In the genomic region with DNA sequence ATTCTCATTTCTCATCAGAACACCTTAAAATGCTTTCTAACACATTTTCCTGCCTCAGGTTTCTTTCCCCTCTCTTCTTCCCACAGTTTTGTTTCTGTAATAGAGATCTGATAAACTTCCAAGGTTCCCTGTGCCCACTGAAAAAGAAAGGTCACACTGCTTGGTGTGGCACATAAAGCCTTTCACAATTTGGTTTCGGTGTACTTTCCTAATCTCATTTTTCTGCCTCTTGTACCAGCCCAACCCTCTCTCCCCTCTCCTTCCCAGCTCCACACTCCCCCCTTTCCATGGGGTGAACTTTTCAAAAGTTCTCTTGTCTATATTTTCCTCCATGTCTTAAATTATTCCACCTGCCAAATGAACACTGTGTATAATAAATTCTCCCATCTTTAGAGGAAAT, we compare ENCODE assay signal across 17 cellular contexts. TPM values are rescaled to one million over a fixed set of nuclear protein-coding genes. Genes with fewer than 3 reads are reported as not detected.
A peak's percentile ranks its signal among the peaks of the same experiment; 100 is the strongest.
DNase-seq lines count a peak whose midpoint lies in the region; ATAC-seq and TF ChIP-seq lines count a peak whose summit lies in the region.
"Had no signal": no experiment of that assay in that cellular context is flagged by ENCODE, and none has a peak within 500 bp of the region (broad histone marks: within the 10 kb centered on the region; RNA-seq: fewer than 3 reads in every experiment).

No MANE protein-coding gene starts in this region.

- H3K27me3 ChIP-seq in mucosa of stomach (ENCODE audit: control insufficient read depth, insufficient read depth, low read length): no peaks in the 10 kb centered on the region
- H3K27me3 ChIP-seq in upper lobe of right lung: no peaks in the 10 kb centered on the region
- H3K27me3 ChIP-seq: BLaER1 treated with 17β-estradiol and CSF1 and Interleukin-3, amounts not matched to agents 10 nM and 100 nM had no signal

- no peak overlapping the region for H3K4me3 ChIP-seq in mucosa of stomach (ENCODE audit: low read length)
- H3K4me3 ChIP-seq in upper lobe of right lung: no peak overlapping the region
- H3K4me3 ChIP-seq: BLaER1 treated with 17β-estradiol and CSF1 and Interleukin-3, amounts not matched to agents 10 nM and 100 nM; HAP-1 had no signal

- no peaks in the 10 kb centered on the region for H3K27me3 Mint-ChIP-seq in activated naive CD8-positive, alpha-beta T cell
- H3K27me3 Mint-ChIP-seq in activated naive CD8-positive, alpha-beta T cell treated with anti-CD3 and anti-CD28 coated beads for 36 hours: no peaks in the 10 kb centered on the region
- no peaks in the 10 kb centered on the region for H3K27me3 Mint-ChIP-seq in activated T-helper 2 cell treated with anti-CD3 and anti-CD28 coated beads, Interferon-gamma antibody, Interleukin-2, Interleukin-4, amounts not matched to agents 10 μg/mL and 5 μg/mL and 100 μg/mL, durations not matched to agents 14 hours and 24 hours and 36 hours (ENCODE audit: low read depth)
- no peaks in the 10 kb centered on the region for H3K27me3 Mint-ChIP-seq in endothelial cell (ENCODE audit: unreplicated experiment)

- DNase-seq in activated naive CD8-positive, alpha-beta T cell treated with anti-CD3 and anti-CD28 coated beads for 36 hours: no peak
- DNase-seq in activated T-helper 2 cell treated with anti-CD3 and anti-CD28 coated beads, Interferon-gamma antibody, Interleukin-2, Interleukin-4, amounts not matched to agents 10 μg/mL and 5 μg/mL and 100 μg/mL, durations not matched to agents 14 hours and 24 hours and 36 hours (ENCODE audit: low spot score): no peak
- DNase-seq in upper lobe of right lung (no peak), islet precursor cell (no peak), activated T-cell treated with anti-CD3 and anti-CD28 coated beads for 4 hours (no peak), endothelial cell (ENCODE audit: low spot score) (no peak)
- DNase-seq: 8988T, DMS 273 treated with DMSO at 0.1 percent for 48 hours, EL, Kasumi-1, NCI-H1417, NCI-H1930, NCI-H510A had no signal

- peak; percentile 53 for ATAC-seq in upper lobe of right lung

- no peaks in the 10 kb centered on the region for H3K9me3 Mint-ChIP-seq in activated naive CD8-positive, alpha-beta T cell (ENCODE audit: low read depth)
- H3K9me3 Mint-ChIP-seq in activated naive CD8-positive, alpha-beta T cell treated with anti-CD3 and anti-CD28 coated beads for 36 hours: no peaks in the 10 kb centered on the region
- H3K9me3 Mint-ChIP-seq in activated T-helper 2 cell treated with anti-CD3 and anti-CD28 coated beads, Interferon-gamma antibody, Interleukin-2, Interleukin-4, amounts not matched to agents 10 μg/mL and 5 μg/mL and 100 μg/mL, durations not matched to agents 14 hours and 24 hours and 36 hours: no peaks in the 10 kb centered on the region
- H3K9me3 Mint-ChIP-seq in endothelial cell (ENCODE audit: unreplicated experiment): no peaks in the 10 kb centered on the region

- H3K9me3 ChIP-seq in mucosa of stomach (ENCODE audit: control insufficient read depth, low read length) (no peaks in the 10 kb centered on the region), upper lobe of right lung (no peaks in the 10 kb centered on the region)
- H3K9me3 ChIP-seq: HAP-1 had no signal

- no peak overlapping the region for H3K4me3 Mint-ChIP-seq in activated naive CD8-positive, alpha-beta T cell
- H3K4me3 Mint-ChIP-seq in activated naive CD8-positive, alpha-beta T cell treated with anti-CD3 and anti-CD28 coated beads for 36 hours: no peak overlapping the region
- H3K4me3 Mint-ChIP-seq in activated T-helper 2 cell treated with anti-CD3 and anti-CD28 coated beads, Interferon-gamma antibody, Interleukin-2, Interleukin-4, amounts not matched to agents 10 μg/mL and 5 μg/mL and 100 μg/mL, durations not matched to agents 14 hours and 24 hours and 36 hours (ENCODE audit: low read depth): no peak overlapping the region
- no peak overlapping the region for H3K4me3 Mint-ChIP-seq in endothelial cell (ENCODE audit: unreplicated experiment)

- no peaks in the 10 kb centered on the region for H3K36me3 ChIP-seq in mucosa of stomach (ENCODE audit: control insufficient read depth, insufficient read depth, low read length)
- no peaks in the 10 kb centered on the region for H3K36me3 ChIP-seq in upper lobe of right lung
- H3K36me3 ChIP-seq: HAP-1 had no signal

- peak overlapping the region; percentile 44 for H3K9ac ChIP-seq in mucosa of stomach (ENCODE audit: low read length)
- H3K9ac ChIP-seq: BLaER1 treated with 17β-estradiol and CSF1 and Interleukin-3, amounts not matched to agents 10 nM and 100 nM had no signal

- intact Hi-C loops in activated T-helper 2 cell treated with anti-CD3 and anti-CD28 coated beads, Interferon-gamma antibody, Interleukin-2, Interleukin-4, amounts not matched to agents 10 μg/mL and 5 μg/mL and 100 μg/mL, durations not matched to agents 14 hours and 24 hours and 36 hours (cut with micrococcal nuclease): no loop called here
- intact Hi-C loops in upper lobe of right lung (cut with DNase I): no loop called here

- peaks cover 64% of the 10 kb centered on the region for H3K4me1 ChIP-seq in mucosa of stomach (ENCODE audit: control insufficient read depth, insufficient read depth, low read length)
- peaks cover 24% of the 10 kb centered on the region for H3K4me1 ChIP-seq in upper lobe of right lung

- no peak for TF ChIP-seq CTCF in upper lobe of right lung (IDR thresholded peaks at IDR 0.05)
- no peak for TF ChIP-seq CTCF in endothelial cell (IDR thresholded peaks at IDR 0.05; ENCODE audit: unreplicated experiment)

- no peak overlapping the region for H3K27ac ChIP-seq in upper lobe of right lung
- H3K27ac ChIP-seq: BLaER1 treated with 17β-estradiol and CSF1 and Interleukin-3, amounts not matched to agents 10 nM and 100 nM had no signal

- peaks cover 37% of the 10 kb centered on the region for H3K4me1 Mint-ChIP-seq in activated naive CD8-positive, alpha-beta T cell (ENCODE audit: low read depth)
- peaks cover 28% of the 10 kb centered on the region for H3K4me1 Mint-ChIP-seq in activated naive CD8-positive, alpha-beta T cell treated with anti-CD3 and anti-CD28 coated beads for 36 hours
- H3K4me1 Mint-ChIP-seq in activated T-helper 2 cell treated with anti-CD3 and anti-CD28 coated beads, Interferon-gamma antibody, Interleukin-2, Interleukin-4, amounts not matched to agents 10 μg/mL and 5 μg/mL and 100 μg/mL, durations not matched to agents 14 hours and 24 hours and 36 hours (ENCODE audit: low read depth): peaks cover 35% of the 10 kb centered on the region
- H3K4me1 Mint-ChIP-seq in endothelial cell (ENCODE audit: unreplicated experiment): peaks cover 2% of the 10 kb centered on the region

- H3K27ac Mint-ChIP-seq in activated naive CD8-positive, alpha-beta T cell: peak overlapping the region; percentile 35
- no peak overlapping the region for H3K27ac Mint-ChIP-seq in activated naive CD8-positive, alpha-beta T cell treated with anti-CD3 and anti-CD28 coated beads for 36 hours
- peak overlapping the region; percentile 3 for H3K27ac Mint-ChIP-seq in activated T-helper 2 cell treated with anti-CD3 and anti-CD28 coated beads, Interferon-gamma antibody, Interleukin-2, Interleukin-4, amounts not matched to agents 10 μg/mL and 5 μg/mL and 100 μg/mL, durations not matched to agents 14 hours and 24 hours and 36 hours
- no peak overlapping the region for H3K27ac Mint-ChIP-seq in endothelial cell (ENCODE audit: unreplicated experiment)

- H3K36me3 Mint-ChIP-seq in activated naive CD8-positive, alpha-beta T cell: peaks cover 2% of the 10 kb centered on the region
- H3K36me3 Mint-ChIP-seq in activated naive CD8-positive, alpha-beta T cell treated with anti-CD3 and anti-CD28 coated beads for 36 hours: peaks cover 1% of the 10 kb centered on the region
- peaks cover 18% of the 10 kb centered on the region for H3K36me3 Mint-ChIP-seq in activated T-helper 2 cell treated with anti-CD3 and anti-CD28 coated beads, Interferon-gamma antibody, Interleukin-2, Interleukin-4, amounts not matched to agents 10 μg/mL and 5 μg/mL and 100 μg/mL, durations not matched to agents 14 hours and 24 hours and 36 hours (ENCODE audit: low read depth)
- H3K36me3 Mint-ChIP-seq in endothelial cell (ENCODE audit: low read depth, unreplicated experiment): no peaks in the 10 kb centered on the region

RNA-seq across cellular contexts. Expression of a gene that starts 7.2 kb away (rescaled TPM):
- total RNA-seq in activated naive CD8-positive, alpha-beta T cell treated with anti-CD3 and anti-CD28 coated beads for 36 hours: 10 to 100 TPM; 10.6 to 14.7 TPM
- 20.0 and 22.5 TPM in 2 replicates for total RNA-seq in activated T-helper 2 cell treated with anti-CD3 and anti-CD28 coated beads, Interferon-gamma antibody, Interleukin-2, Interleukin-4, amounts not matched to agents 10 μg/mL and 5 μg/mL and 100 μg/mL, durations not matched to agents 14 hours and 24 hours and 36 hours
- total RNA-seq in upper lobe of right lung (23.4 TPM), endothelial cell (ENCODE audit: unreplicated experiment) (17.1 TPM)

Comparison
In these comparisons a context has a peak if more than half of its experiments do, and no peak if none do; other contexts are left out.
1. H3K27ac Mint-ChIP-seq: peak in activated naive CD8-positive, alpha-beta T cell (single experiment) and activated T-helper 2 cell treated with anti-CD3 and anti-CD28 coated beads, Interferon-gamma antibody, Interleukin-2, Interleukin-4, amounts not matched to agents 10 μg/mL and 5 μg/mL and 100 μg/mL, durations not matched to agents 14 hours and 24 hours and 36 hours (single experiment); none in activated naive CD8-positive, alpha-beta T cell treated with anti-CD3 and anti-CD28 coated beads for 36 hours (single experiment) and endothelial cell (single experiment).